Comparison of ENCODE assay signal across 26 cellular contexts in the genomic region with DNA sequence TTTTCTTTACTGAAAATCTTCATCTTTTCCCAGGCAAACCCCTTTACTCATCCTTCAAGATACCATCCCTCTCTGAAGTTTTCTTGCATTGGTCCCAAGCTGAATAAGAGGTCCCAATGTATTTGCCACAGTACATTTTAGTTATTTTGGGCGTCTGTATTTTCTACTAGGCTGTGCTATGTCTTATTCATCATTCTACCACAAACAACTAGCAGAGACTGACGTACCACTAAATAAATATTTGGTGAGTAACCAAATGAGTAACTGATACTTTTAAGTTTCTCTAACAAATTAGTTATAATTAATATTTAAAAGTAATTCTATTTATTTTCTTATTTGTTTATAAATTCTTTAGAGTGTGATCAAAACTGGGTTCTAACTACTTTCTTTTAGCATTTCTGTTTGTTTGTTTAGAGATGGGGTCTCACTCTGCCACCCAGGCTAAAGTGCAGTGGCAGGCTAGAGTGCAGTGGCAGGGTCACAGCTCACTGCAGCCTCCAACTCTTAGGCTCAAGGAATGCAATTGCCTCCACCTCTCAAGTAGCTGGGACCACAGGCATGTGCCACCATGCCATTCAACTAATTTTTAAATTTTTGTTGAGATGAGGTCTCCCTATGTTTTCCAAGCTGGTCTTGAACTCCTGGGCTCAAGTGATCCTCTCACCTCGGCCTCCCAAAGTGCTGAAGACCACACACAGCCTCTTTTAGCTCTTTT. TPM values are rescaled to one million over a fixed set of nuclear protein-coding genes. Genes with fewer than 3 reads are reported as not detected.
DNase-seq lines count a peak whose midpoint lies in the region; ATAC-seq, FAIRE-seq and TF ChIP-seq lines count a peak whose summit lies in the region.
"Had no signal": no experiment of that assay in that cellular context is flagged by ENCODE, and none has a peak within 500 bp of the region (broad histone marks: within the 10 kb centered on the region; RNA-seq: fewer than 3 reads in every experiment).

No MANE protein-coding gene starts in this region.

- no peak for TF ChIP-seq CTCF in HFFc6 (IDR thresholded peaks at IDR 0.05)
- TF ChIP-seq CTCF in fibroblast of mammary gland (conservative IDR thresholded peaks at IDR 0.05; ENCODE audit: control insufficient read depth, insufficient read depth, low read depth, low read length), result no peak

- H3K4me3 ChIP-seq in SJSA1 (no peak overlapping the region), fibroblast of mammary gland (ENCODE audit: control insufficient read depth, low read depth, low read length) (no peak overlapping the region)
- H3K4me3 ChIP-seq: K562, MG63, Peyer's patch had no signal

- no peaks in the 10 kb centered on the region for H3K9me3 ChIP-seq in SJSA1 (replicated peaks)
- H3K9me3 ChIP-seq: BE2C, MG63, Peyer's patch had no signal

- peaks cover 42% of the 10 kb centered on the region for H3K4me1 Mint-ChIP-seq in HFFc6 (ENCODE audit: low read depth)
- H3K4me1 Mint-ChIP-seq: CD14-positive monocyte; CD8-positive, alpha-beta memory T cell; T-helper 17 cell had no signal

- H3K4me3 Mint-ChIP-seq in HFFc6, result no peak overlapping the region
- H3K4me3 Mint-ChIP-seq: CD14-positive monocyte; CD8-positive, alpha-beta memory T cell; T-helper 17 cell had no signal

- H3K27me3 ChIP-seq in SJSA1 (replicated peaks), result no peaks in the 10 kb centered on the region
- H3K27me3 ChIP-seq: BE2C, MG63, Peyer's patch had no signal

- H3K9me3 Mint-ChIP-seq in HFFc6, result no peaks in the 10 kb centered on the region
- H3K9me3 Mint-ChIP-seq: CD14-positive monocyte; CD8-positive, alpha-beta memory T cell had no signal

- DNase-seq in HFFc6 (peak; percentile 56), SJSA1 (ENCODE audit: low read depth in 1 of 2, low spot score in 2 of 2) (peak; percentile 86 to 93), fibroblast of mammary gland (ENCODE audit: low read depth) (peak; percentile 10), NCI-H1930 (lab: John Stamatoyannopoulos, UW) (no peak), GM19239 (ENCODE audit: insufficient read length, low spot score) (no peak)
- DNase-seq in activated CD4-positive, CD25-positive, alpha-beta regulatory T cell (lab: John Stamatoyannopoulos, UW), result no peak
- DNase-seq: BE2C; CD8-positive, alpha-beta memory T cell; DMS 273 treated with DMSO at 0.1 percent for 48 hours; DMS79; Kasumi-1; MG63; NCI-H1105 treated with DMSO at 0.1 percent for 48 hours; NCI-H146; NCI-H2029; NCI-H2227 treated with DMSO at 0.1 percent for 48 hours; NCI-H526 treated with DMSO at 0.1 percent for 48 hours; Peyer's patch; T-helper 17 cell had no signal

- no peak for FAIRE-seq in GM19239 (lab: Jason Lieb, UNC)
- FAIRE-seq: H1, HepG2, K562 had no signal

- ATAC-seq in HG03159 (IDR thresholded peaks at IDR 0.05; ENCODE audit: unreplicated experiment), result no peak
- ATAC-seq: HCT116, HepG2, K562, SK-N-SH treated with all-trans-retinoic acid at 6 μM for 48 hours, T-helper 17 cell had no signal

- H3K36me3 Mint-ChIP-seq in HFFc6 (ENCODE audit: low read depth), result peaks cover 21% of the 10 kb centered on the region; the same call in 1 of the 2 replicates

- peaks cover 2% of the 10 kb centered on the region; the same call in 1 of the 2 replicates for H3K27me3 Mint-ChIP-seq in HFFc6 (ENCODE audit: insufficient read depth)
- H3K27me3 Mint-ChIP-seq: CD8-positive, alpha-beta memory T cell; T-helper 17 cell had no signal

- peaks cover 39% of the 10 kb centered on the region for H3K36me3 ChIP-seq in SJSA1
- H3K36me3 ChIP-seq: BE2C had no signal

- peaks cover 88% of the 10 kb centered on the region for H3K4me1 ChIP-seq in SJSA1 (replicated peaks)
- H3K4me1 ChIP-seq: BE2C, Peyer's patch had no signal

- H3K27ac Mint-ChIP-seq in HFFc6, result peak overlapping the region; percentile 46
- H3K27ac Mint-ChIP-seq: CD8-positive, alpha-beta memory T cell; T-helper 17 cell had no signal

- peak overlapping the region; percentile 88 for H3K27ac ChIP-seq in SJSA1
- H3K27ac ChIP-seq: Peyer's patch had no signal

RNA-seq across cellular contexts. Expression of gene NDC1, which starts 33.1 kb away (rescaled TPM):
- 10 to 100 TPM; 15.3 to 27.2 (median 22.7) TPM for total RNA-seq in HFFc6 (2021; fragmentation: NEBNext Ultra II Directional; extraction: Animal tissue kit (Norgen Biotek cat#: 25700))
- total RNA-seq in SJSA1 (2014; rRNA removed; shearing (Covaris generic)), result 60.5 and 65.0 TPM in 2 replicates

Comparison
In these comparisons a context has a peak if more than half of its experiments do, and no peak if none do; other contexts are left out.
1. DNase-seq: peak in HFFc6 (single experiment), SJSA1 (2 of 2) and fibroblast of mammary gland (single experiment); none in activated CD4-positive, CD25-positive, alpha-beta regulatory T cell (0 of 4), NCI-H1930 (0 of 2) and GM19239 (single experiment).